In genomic region chr17:44199553-44200477, GRCh38 we compare ENCODE assay signal across 8 cellular contexts. TPM values are rescaled to one million over a fixed set of nuclear protein-coding genes. Genes with fewer than 3 reads are reported as not detected.
DNase-seq lines count a peak whose midpoint lies in the region; ATAC-seq and TF ChIP-seq lines count a peak whose summit lies in the region.

TSS of gene ATXN7L3 (minus strand) at chr17:44199884. CDS start at chr17:44198070, 1,814 bp downstream.

- in situ Hi-C loops in transverse colon (cut with MboI; ENCODE audit: low pct_ligation_motif_present in 1 of 4, low pct_unique_long_range_greater_than_20kb in 1 of 4, low sequenced_read_pairs in 3 of 4) = loop anchor here in 1 of 4 donors (5.0 kb wide), 1 partner anchor 132 kb away; no protein-coding TSS in a partner anchor

- peak within 1 kb of the TSS; percentile 98 for H3K9ac ChIP-seq in adipocyte (ENCODE audit: low read length)

- TF ChIP-seq CTCF in GM12865 (IDR thresholded peaks at IDR 0.05; ENCODE audit: insufficient read depth, low read depth, low read length, missing control alignments) (no peak), cardiac muscle cell (IDR thresholded peaks at IDR 0.05; ENCODE audit: low read depth, low read length) (no peak), transverse colon (IDR thresholded peaks at IDR 0.05) (no peak)

- DNase-seq in GM12865 (ENCODE audit: low read depth) = peak; percentile 100
- peak; percentile 88 for DNase-seq in NCI-H1436 treated with DMSO at 0.1 percent for 48 hours (lab: John Stamatoyannopoulos, UW)
- peak; percentile 99 for DNase-seq in T follicular helper cell (ENCODE audit: low read depth)
- DNase-seq in adipocyte (ENCODE audit: low read depth) = peak; percentile 100
- peak; percentile 98 to 99 for DNase-seq in cardiac muscle cell (ENCODE audit: low read depth in 1 of 2, low spot score in 1 of 2)
- peak; percentile 93 for DNase-seq in pons (ENCODE audit: low spot score)
- peak; percentile 100 for DNase-seq in transverse colon

- peak; percentile 66 for ATAC-seq in HG02763 (IDR thresholded peaks at IDR 0.05; ENCODE audit: unreplicated experiment)

- H3K4me1 ChIP-seq in adipocyte (ENCODE audit: control insufficient read depth, insufficient read depth, low read length) (peaks cover 42% of the 10 kb centered on the region), cardiac muscle cell (ENCODE audit: low read depth) (peaks cover 6% of the 10 kb centered on the region), transverse colon (peaks cover 10 to 42% (median 15%) of the 10 kb centered on the region in 4 donors)

- peaks cover 25% of the 10 kb centered on the region for H3K36me3 ChIP-seq in adipocyte (ENCODE audit: control insufficient read depth, insufficient read depth, low read length, severe bottlenecking)
- peaks cover 8% of the 10 kb centered on the region for H3K36me3 ChIP-seq in cardiac muscle cell
- peaks cover 0 to 4% (median 0%) of the 10 kb centered on the region in 4 donors for H3K36me3 ChIP-seq in transverse colon

- H3K27ac ChIP-seq in cardiac muscle cell (peak within 1 kb of the TSS; percentile 92), transverse colon (peak within 1 kb of the TSS; percentile 94 to 100 (median 98))

- H3K27me3 ChIP-seq in adipocyte (replicated peaks; ENCODE audit: control insufficient read depth, insufficient read depth, low read length) (no peaks in the 10 kb centered on the region), cardiac muscle cell (no peaks in the 10 kb centered on the region), transverse colon (no peaks in the 10 kb centered on the region)

- peak within 1 kb of the TSS; percentile 94 for H3K4me3 ChIP-seq in GM12865 (ENCODE audit: low read depth, low read length)
- peak within 1 kb of the TSS; percentile 90 for H3K4me3 ChIP-seq in adipocyte (ENCODE audit: low read length)
- H3K4me3 ChIP-seq in cardiac muscle cell = peak within 1 kb of the TSS; percentile 61
- peak within 1 kb of the TSS; percentile 77 to 99 (median 88) for H3K4me3 ChIP-seq in transverse colon

- whole genome bisulfite sequencing in transverse colon (ENCODE audit: low coverage in 1 of 2), 2 donors = 1% methylated on average over 46 of the region's 126 CpGs; no CpG with 5 or more reads in 1 of the 2 donors

- intact Hi-C loops in transverse colon (cut with DNase I; ENCODE audit: low total_unique reads) = loop anchor here (10.0 kb wide), 1 partner anchor 1995 kb away; no protein-coding TSS in a partner anchor

- H3K9me3 ChIP-seq in adipocyte (ENCODE audit: control insufficient read depth, low read length) (no peaks in the 10 kb centered on the region), cardiac muscle cell (ENCODE audit: low read depth) (no peaks in the 10 kb centered on the region), transverse colon (no peaks in the 10 kb centered on the region)

- no peak for TF ChIP-seq POLR2A in transverse colon (IDR thresholded peaks at IDR 0.05)

- TF ChIP-seq EP300 in transverse colon (IDR thresholded peaks at IDR 0.05; ENCODE audit: low read depth) = no peak

RNA-seq across cellular contexts. Expression of gene ATXN7L3, which starts in this region (rescaled TPM):
- total RNA-seq in cardiac muscle cell = 79.0 and 91.0 TPM in 2 replicates
- polyA plus RNA-seq in cardiac muscle cell = 24.7 and 31.4 TPM in 2 replicates
- 10 to 100 TPM; 44.1 to 77.4 (median 52.3) TPM for total RNA-seq in transverse colon

Comparison
In these comparisons a context has a peak if more than half of its experiments do, and no peak if none do; other contexts are left out.
1. Peak in every context shown above with its lines: DNase-seq, ATAC-seq, H3K4me3 ChIP-seq and H3K27ac ChIP-seq.